ENCODE assay signal across 2 cellular contexts in the genomic region with DNA sequence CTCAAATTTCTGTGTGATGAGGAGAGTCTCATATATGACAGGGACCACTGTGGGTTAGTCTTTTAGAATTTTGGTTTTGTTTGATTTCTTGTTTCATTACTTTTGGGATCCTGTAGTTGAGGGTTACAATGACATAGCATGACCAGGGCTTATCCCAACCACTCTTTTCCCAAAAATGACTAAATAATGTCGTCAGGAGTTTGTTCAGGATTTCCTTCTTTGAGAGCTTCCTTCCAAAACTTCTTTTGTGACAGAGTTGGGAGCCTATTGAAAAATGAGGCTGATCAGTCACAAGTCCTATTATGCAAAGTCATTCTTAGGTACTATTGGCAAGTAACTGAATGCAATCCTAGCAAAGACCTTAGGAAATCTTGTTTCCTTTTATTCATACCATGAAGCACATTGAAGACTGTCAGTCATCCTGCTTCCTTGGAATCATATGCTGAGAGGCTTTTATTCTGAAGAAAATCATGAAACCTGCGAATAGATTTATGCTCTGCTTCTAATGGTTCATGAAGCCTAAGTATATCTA.
"Had no signal": no experiment of that assay in that cellular context is flagged by ENCODE, and none has a peak within 500 bp of the region (broad histone marks: within the 10 kb centered on the region; RNA-seq: fewer than 3 reads in every experiment).

No MANE protein-coding gene starts in this region.

- DNase-seq: GDM1 had no signal

- H3K4me3 ChIP-seq: GM12878 had no signal

- ATAC-seq: GM12878 had no signal
